Comparison of ENCODE assay signal across 1 cellular context in the genomic region with DNA sequence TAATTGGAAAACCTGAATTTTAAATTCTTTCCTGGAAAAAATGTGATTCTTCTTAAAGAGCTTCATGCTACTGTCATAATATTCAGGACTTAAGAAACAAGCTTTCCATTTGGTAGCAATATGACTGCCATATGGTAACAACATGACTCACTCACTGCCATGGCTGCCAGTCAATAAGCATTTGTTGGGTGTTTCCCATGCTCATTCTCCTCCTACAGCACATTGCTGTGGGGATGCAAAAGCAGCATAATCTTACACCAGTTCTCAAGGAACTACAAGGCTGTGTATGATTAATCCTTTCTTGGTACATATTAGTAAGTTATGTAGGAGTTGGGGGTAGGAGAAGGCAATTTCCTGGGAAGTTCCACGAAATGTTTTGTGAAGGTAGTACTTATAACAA.
TF ChIP-seq lines count a peak whose summit lies in the region.

No MANE protein-coding gene starts in this region.

TF ChIP-seq in GM23338, 12 proteins besides CTCF, POLR2A, EP300 and RAD21 (continued from another document):
- TF ChIP-seq, protein P1, sequence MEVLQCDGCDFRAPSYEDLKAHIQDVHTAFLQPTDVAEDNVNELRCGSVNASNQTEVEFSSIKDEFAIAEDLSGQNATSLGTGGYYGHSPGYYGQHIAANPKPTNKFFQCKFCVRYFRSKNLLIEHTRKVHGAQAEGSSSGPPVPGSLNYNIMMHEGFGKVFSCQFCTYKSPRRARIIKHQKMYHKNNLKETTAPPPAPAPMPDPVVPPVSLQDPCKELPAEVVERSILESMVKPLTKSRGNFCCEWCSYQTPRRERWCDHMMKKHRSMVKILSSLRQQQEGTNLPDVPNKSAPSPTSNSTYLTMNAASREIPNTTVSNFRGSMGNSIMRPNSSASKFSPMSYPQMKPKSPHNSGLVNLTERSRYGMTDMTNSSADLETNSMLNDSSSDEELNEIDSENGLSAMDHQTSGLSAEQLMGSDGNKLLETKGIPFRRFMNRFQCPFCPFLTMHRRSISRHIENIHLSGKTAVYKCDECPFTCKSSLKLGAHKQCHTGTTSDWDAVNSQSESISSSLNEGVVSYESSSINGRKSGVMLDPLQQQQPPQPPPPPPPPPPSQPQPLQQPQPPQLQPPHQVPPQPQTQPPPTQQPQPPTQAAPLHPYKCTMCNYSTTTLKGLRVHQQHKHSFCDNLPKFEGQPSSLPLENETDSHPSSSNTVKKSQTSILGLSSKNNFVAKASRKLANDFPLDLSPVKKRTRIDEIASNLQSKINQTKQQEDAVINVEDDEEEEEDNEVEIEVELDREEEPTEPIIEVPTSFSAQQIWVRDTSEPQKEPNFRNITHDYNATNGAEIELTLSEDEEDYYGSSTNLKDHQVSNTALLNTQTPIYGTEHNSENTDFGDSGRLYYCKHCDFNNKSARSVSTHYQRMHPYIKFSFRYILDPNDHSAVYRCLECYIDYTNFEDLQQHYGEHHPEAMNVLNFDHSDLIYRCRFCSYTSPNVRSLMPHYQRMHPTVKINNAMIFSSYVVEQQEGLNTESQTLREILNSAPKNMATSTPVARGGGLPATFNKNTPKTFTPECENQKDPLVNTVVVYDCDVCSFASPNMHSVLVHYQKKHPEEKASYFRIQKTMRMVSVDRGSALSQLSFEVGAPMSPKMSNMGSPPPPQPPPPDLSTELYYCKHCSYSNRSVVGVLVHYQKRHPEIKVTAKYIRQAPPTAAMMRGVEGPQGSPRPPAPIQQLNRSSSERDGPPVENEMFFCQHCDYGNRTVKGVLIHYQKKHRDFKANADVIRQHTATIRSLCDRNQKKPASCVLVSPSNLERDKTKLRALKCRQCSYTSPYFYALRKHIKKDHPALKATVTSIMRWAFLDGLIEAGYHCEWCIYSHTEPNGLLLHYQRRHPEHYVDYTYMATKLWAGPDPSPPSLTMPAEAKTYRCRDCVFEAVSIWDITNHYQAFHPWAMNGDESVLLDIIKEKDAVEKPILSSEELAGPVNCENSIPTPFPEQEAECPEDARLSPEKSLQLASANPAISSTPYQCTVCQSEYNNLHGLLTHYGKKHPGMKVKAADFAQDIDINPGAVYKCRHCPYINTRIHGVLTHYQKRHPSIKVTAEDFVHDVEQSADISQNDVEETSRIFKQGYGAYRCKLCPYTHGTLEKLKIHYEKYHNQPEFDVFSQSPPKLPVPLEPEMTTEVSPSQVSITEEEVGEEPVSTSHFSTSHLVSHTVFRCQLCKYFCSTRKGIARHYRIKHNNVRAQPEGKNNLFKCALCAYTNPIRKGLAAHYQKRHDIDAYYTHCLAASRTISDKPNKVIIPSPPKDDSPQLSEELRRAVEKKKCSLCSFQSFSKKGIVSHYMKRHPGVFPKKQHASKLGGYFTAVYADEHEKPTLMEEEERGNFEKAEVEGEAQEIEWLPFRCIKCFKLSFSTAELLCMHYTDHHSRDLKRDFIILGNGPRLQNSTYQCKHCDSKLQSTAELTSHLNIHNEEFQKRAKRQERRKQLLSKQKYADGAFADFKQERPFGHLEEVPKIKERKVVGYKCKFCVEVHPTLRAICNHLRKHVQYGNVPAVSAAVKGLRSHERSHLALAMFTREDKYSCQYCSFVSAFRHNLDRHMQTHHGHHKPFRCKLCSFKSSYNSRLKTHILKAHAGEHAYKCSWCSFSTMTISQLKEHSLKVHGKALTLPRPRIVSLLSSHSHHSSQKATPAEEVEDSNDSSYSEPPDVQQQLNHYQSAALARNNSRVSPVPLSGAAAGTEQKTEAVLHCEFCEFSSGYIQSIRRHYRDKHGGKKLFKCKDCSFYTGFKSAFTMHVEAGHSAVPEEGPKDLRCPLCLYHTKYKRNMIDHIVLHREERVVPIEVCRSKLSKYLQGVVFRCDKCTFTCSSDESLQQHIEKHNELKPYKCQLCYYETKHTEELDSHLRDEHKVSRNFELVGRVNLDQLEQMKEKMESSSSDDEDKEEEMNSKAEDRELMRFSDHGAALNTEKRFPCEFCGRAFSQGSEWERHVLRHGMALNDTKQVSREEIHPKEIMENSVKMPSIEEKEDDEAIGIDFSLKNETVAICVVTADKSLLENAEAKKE (CRISPR knock-in tag; IDR thresholded peaks at IDR 0.05) = no peak
- TF ChIP-seq ZNF331 (CRISPR knock-in tag; IDR thresholded peaks at IDR 0.05; ENCODE audit: low read depth) (no peak), NANOG (IDR thresholded peaks at IDR 0.05; ENCODE audit: borderline replicate concordance) (no peak), JUNB (IDR thresholded peaks at IDR 0.05; ENCODE audit: unreplicated experiment) (no peak), CREB1 (CRISPR knock-in tag; IDR thresholded peaks at IDR 0.05; ENCODE audit: low read depth) (no peak), EZH2 (IDR thresholded peaks at IDR 0.05; ENCODE audit: low read depth, unreplicated experiment) (no peak)
- TF ChIP-seq, protein P2, sequence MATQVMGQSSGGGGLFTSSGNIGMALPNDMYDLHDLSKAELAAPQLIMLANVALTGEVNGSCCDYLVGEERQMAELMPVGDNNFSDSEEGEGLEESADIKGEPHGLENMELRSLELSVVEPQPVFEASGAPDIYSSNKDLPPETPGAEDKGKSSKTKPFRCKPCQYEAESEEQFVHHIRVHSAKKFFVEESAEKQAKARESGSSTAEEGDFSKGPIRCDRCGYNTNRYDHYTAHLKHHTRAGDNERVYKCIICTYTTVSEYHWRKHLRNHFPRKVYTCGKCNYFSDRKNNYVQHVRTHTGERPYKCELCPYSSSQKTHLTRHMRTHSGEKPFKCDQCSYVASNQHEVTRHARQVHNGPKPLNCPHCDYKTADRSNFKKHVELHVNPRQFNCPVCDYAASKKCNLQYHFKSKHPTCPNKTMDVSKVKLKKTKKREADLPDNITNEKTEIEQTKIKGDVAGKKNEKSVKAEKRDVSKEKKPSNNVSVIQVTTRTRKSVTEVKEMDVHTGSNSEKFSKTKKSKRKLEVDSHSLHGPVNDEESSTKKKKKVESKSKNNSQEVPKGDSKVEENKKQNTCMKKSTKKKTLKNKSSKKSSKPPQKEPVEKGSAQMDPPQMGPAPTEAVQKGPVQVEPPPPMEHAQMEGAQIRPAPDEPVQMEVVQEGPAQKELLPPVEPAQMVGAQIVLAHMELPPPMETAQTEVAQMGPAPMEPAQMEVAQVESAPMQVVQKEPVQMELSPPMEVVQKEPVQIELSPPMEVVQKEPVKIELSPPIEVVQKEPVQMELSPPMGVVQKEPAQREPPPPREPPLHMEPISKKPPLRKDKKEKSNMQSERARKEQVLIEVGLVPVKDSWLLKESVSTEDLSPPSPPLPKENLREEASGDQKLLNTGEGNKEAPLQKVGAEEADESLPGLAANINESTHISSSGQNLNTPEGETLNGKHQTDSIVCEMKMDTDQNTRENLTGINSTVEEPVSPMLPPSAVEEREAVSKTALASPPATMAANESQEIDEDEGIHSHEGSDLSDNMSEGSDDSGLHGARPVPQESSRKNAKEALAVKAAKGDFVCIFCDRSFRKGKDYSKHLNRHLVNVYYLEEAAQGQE (IDR thresholded peaks at IDR 0.05; ENCODE audit: unreplicated experiment) = no peak
